ENCODE assay signal across 8 cellular contexts in the genomic region with DNA sequence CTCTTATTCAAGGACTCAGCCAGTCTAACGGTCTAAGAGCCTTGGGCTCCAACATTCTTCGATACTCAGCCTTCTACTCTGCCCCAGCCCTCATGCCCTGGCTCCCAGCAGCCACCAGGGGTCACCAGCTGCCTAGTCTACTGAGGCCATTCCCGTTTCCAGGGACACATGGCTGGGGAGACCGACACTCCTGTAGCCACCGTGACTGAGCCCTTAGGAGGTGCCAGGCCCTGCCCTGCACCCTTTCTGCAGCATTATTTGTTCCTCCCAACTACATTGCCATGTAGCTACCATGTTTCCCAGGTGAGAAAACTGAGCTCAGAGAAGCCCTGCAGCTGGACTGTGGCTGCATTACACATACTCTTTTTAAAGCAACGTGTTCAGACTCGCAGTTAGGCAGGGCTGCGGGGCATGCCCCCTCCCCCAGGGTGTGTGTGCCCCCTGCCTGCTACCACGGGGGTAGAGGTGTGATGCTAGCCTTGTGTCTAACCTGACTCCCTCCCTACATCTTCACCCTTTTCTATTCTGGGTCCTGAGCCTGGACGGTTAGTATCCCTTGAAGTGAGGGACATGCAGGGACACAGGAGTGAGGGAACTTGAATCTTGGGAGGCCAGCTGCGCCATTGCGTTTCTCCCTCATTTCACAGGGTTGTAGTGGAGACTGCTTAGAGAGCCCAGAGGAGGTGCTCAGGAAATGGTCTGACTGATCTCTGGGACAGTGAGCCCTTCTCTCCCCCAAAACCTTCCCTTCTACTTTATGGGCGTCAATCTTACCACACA. TPM values are rescaled to one million over a fixed set of nuclear protein-coding genes. Genes with fewer than 3 reads are reported as not detected.
DNase-seq lines count a peak whose midpoint lies in the region; ATAC-seq, FAIRE-seq and TF ChIP-seq lines count a peak whose summit lies in the region.

No MANE protein-coding gene starts in this region.

- H3K4me3 Mint-ChIP-seq in CD4-positive, alpha-beta memory T cell, result no peak overlapping the region
- no peak overlapping the region for H3K4me3 Mint-ChIP-seq in activated CD4-positive, alpha-beta memory T cell treated with anti-CD3 and anti-CD28 coated beads for 36 hours

- peaks cover 8 to 35% of the 10 kb centered on the region in 2 donors for H3K36me3 Mint-ChIP-seq in CD4-positive, alpha-beta memory T cell
- peaks cover 11% of the 10 kb centered on the region for H3K36me3 Mint-ChIP-seq in activated CD4-positive, alpha-beta memory T cell treated with anti-CD3 and anti-CD28 coated beads for 36 hours

- no peak for TF ChIP-seq POLR2A in H1 (IDR thresholded peaks at IDR 0.05; ENCODE audit: control extremely low read depth in 1 of 2, low read depth in 2 of 2, low read length in 2 of 2)
- no peak for TF ChIP-seq POLR2A in stomach (IDR thresholded peaks at IDR 0.05)

- no peaks in the 10 kb centered on the region for H3K9me3 ChIP-seq in CD4-positive, alpha-beta memory T cell (ENCODE audit: control insufficient read depth in 1 of 2, low read length in 2 of 2)
- H3K9me3 ChIP-seq in H1 (ENCODE audit: insufficient read depth in 2 of 2, low read depth in 1 of 2, low read length in 1 of 2) (no peaks in the 10 kb centered on the region), stomach (no peaks in the 10 kb centered on the region)

- no peaks in the 10 kb centered on the region for H3K27me3 ChIP-seq in CD4-positive, alpha-beta memory T cell (ENCODE audit: insufficient read depth, low read length)
- no peaks in the 10 kb centered on the region; a peak in 1 of 7 replicates for H3K27me3 ChIP-seq in H1 (replicated peaks in 1 of 4; ENCODE audit: control insufficient read depth in 3 of 4, extremely low read depth in 1 of 4, insufficient read depth in 3 of 4, low read length in 3 of 4)
- no peaks in the 10 kb centered on the region for H3K27me3 ChIP-seq in stomach

- H3K14ac ChIP-seq in H1 (ENCODE audit: insufficient read length), result no peak overlapping the region

- H2BK20ac ChIP-seq in H1 (ENCODE audit: low read length), result no peak overlapping the region

- H3K36me3 ChIP-seq in CD4-positive, alpha-beta memory T cell (ENCODE audit: insufficient read depth, low read length), result peaks cover 17% of the 10 kb centered on the region
- H3K36me3 ChIP-seq in H1 (ENCODE audit: control insufficient read depth in 2 of 4, insufficient read depth in 4 of 4, low read length in 3 of 4) (no peaks in the 10 kb centered on the region; a peak in 1 of 8 replicates), stomach (peaks cover 8 to 38% (median 17%) of the 10 kb centered on the region in 4 donors)

- peak; percentile 40 to 55 (median 44) for DNase-seq in CD4-positive, alpha-beta memory T cell
- DNase-seq in NCI-H510A treated with DMSO at 0.1 percent for 48 hours (lab: John Stamatoyannopoulos, UW), result peak; percentile 75
- peak; percentile 69 for DNase-seq in activated CD4-positive, alpha-beta memory T cell treated with anti-CD3 and anti-CD28 coated beads for 36 hours
- DNase-seq in H1 (ENCODE audit: low read depth in 1 of 2, low spot score in 2 of 2), result peak; percentile 58 to 90
- peak; percentile 91 for DNase-seq in mesenteric fat pad (ENCODE audit: low spot score)
- DNase-seq in stomach, result peak; percentile 85

- no peak overlapping the region for H3K23ac ChIP-seq in H1 (ENCODE audit: insufficient read length)

- no peaks in the 10 kb centered on the region for H3K27me3 Mint-ChIP-seq in CD4-positive, alpha-beta memory T cell
- no peaks in the 10 kb centered on the region for H3K27me3 Mint-ChIP-seq in activated CD4-positive, alpha-beta memory T cell treated with anti-CD3 and anti-CD28 coated beads for 36 hours

- H4K91ac ChIP-seq in H1 (replicated peaks; ENCODE audit: insufficient read length, low read length), result peak overlapping the region; percentile 12

- H4K5ac ChIP-seq in H1 (ENCODE audit: insufficient read length, low read depth, low read length), result no peak overlapping the region

- TF ChIP-seq EP300 in H1 (IDR thresholded peaks at IDR 0.05; ENCODE audit: borderline replicate concordance in 1 of 2, low read depth in 2 of 2, low read length in 2 of 2) (no peak), stomach (IDR thresholded peaks at IDR 0.05) (no peak)

- no peaks in the 10 kb centered on the region for H3K4me1 ChIP-seq in CD4-positive, alpha-beta memory T cell (ENCODE audit: insufficient read depth, low read length)
- H3K4me1 ChIP-seq in H1 (replicated peaks in 1 of 4; ENCODE audit: control insufficient read depth in 3 of 4, insufficient read depth in 4 of 4, low read length in 3 of 4), result peaks cover 0 to 5% (median 4%) of the 10 kb centered on the region in 4 experiments; a peak in 6 of 7 replicates
- peaks cover 15 to 54% (median 37%) of the 10 kb centered on the region in 4 donors for H3K4me1 ChIP-seq in stomach

- H4K20me1 ChIP-seq in H1 (replicated peaks in 1 of 2; ENCODE audit: control insufficient read depth in 1 of 2, insufficient read depth in 2 of 2, low read length in 2 of 2), result no peaks in the 10 kb centered on the region

- H4K8ac ChIP-seq in H1 (ENCODE audit: extremely low read depth, insufficient read depth, low read length), result no peak overlapping the region

- no peak overlapping the region for H3K27ac ChIP-seq in CD4-positive, alpha-beta memory T cell (ENCODE audit: low read depth, low read length)
- H3K27ac ChIP-seq in H1 (ENCODE audit: low read depth, low read length), result no peak overlapping the region
- H3K27ac ChIP-seq in stomach, result peak overlapping the region in 3 of 5 donors; percentile 3 to 80 (median 29)

- H3K79me2 ChIP-seq in H1 (ENCODE audit: control insufficient read depth in 1 of 2, insufficient read depth in 2 of 2, low read length in 2 of 2), result no peaks in the 10 kb centered on the region

- intact Hi-C loops in CD4-positive, alpha-beta memory T cell (cut with micrococcal nuclease), result loop anchor here (1.0 kb wide), 1 partner anchor 347 kb away; no protein-coding TSS in a partner anchor
- intact Hi-C loops in activated CD4-positive, alpha-beta memory T cell treated with anti-CD3 and anti-CD28 coated beads for 36 hours (cut with micrococcal nuclease), result loop anchor here (1.0 kb wide), 1 partner anchor 347 kb away; no protein-coding TSS in a partner anchor
- intact Hi-C loops in stomach (cut with DNase I; ENCODE audit: low total_unique reads), result loop anchor here (5.0 kb wide), 1 partner anchor 346 kb away; no protein-coding TSS in a partner anchor

- no peak overlapping the region for H3K4ac ChIP-seq in H1 (replicated peaks; ENCODE audit: insufficient read length, low read depth, low read length)

- CTCF ChIA-PET in CD4-positive, alpha-beta memory T cell (lab: Charles Lee; ENCODE audit: partially characterized antibody), result interaction anchor here (0.7 to 8.0 kb wide), 21 partner anchors 9 to 410 kb away, joined by 3 to 112 read pairs (median 5); no protein-coding TSS in a partner anchor
- CTCF ChIA-PET in activated CD4-positive, alpha-beta memory T cell treated with anti-CD3 and anti-CD28 coated beads for 36 hours (lab: Charles Lee), result interaction anchor here (0.6 to 7.7 kb wide), 25 partner anchors 9 to 458 kb away, joined by 3 to 138 read pairs (median 4); no protein-coding TSS in a partner anchor
- CTCF ChIA-PET in H1 (lab: Charles Lee; ENCODE audit: partially characterized antibody), result interaction anchor here (0.6 to 11.9 kb wide), 53 partner anchors 9 to 1420 kb away, joined by 3 to 258 read pairs (median 4); a partner anchor contains a TSS

- H2BK12ac ChIP-seq in H1 (ENCODE audit: low read depth, low read length), result no peak overlapping the region; the same call in 1 of the 2 replicates

- no peak overlapping the region for H2AFZ ChIP-seq in H1 (ENCODE audit: low read length)

- no peak overlapping the region; a peak in 1 of 4 replicates for H3K4me2 ChIP-seq in H1 (ENCODE audit: insufficient read depth in 1 of 2, low read depth in 2 of 2, low read length in 2 of 2)

- H3K56ac ChIP-seq in H1 (replicated peaks; ENCODE audit: insufficient read length, low read depth, low read length), result no peak overlapping the region

- TF ChIP-seq RAD21 in H1 (IDR thresholded peaks at IDR 0.05 in 1 of 2, conservative IDR thresholded peaks at IDR 0.05 in 1 of 2; ENCODE audit: low read depth in 2 of 2, low read length in 2 of 2), result peak; percentile 99

- H2BK15ac ChIP-seq in H1 (ENCODE audit: low read length), result 0 out of 2 replicates have a peak overlapping the region, but pooled peaks have one; percentile 6

- TF ChIP-seq CTCF in H1 (IDR thresholded peaks at IDR 0.05; ENCODE audit: control extremely low read depth in 1 of 3, insufficient read depth in 1 of 3, low read depth in 1 of 3, low read length in 3 of 3), result peak; percentile 94 to 99 (median 96)
- peak in 5 of 7 experiments; percentile 77 to 97 (median 93) for TF ChIP-seq CTCF in stomach (IDR thresholded peaks at IDR 0.05)

- no peaks in the 10 kb centered on the region; the same call in 1 of the 2 replicates for H3K79me1 ChIP-seq in H1 (ENCODE audit: low read depth, low read length)

- peak overlapping the region; percentile 17; the same call in 1 of the 2 replicates for H3K18ac ChIP-seq in H1 (ENCODE audit: extremely low read depth, low read length)

- peak; percentile 93 for FAIRE-seq in H1 (lab: Jason Lieb, UNC)

- ATAC-seq in HG02759 (IDR thresholded peaks at IDR 0.05; ENCODE audit: unreplicated experiment) (peak; percentile 56), GM18498 (IDR thresholded peaks at IDR 0.05; ENCODE audit: unreplicated experiment) (no peak)

- POLR2A ChIA-PET in CD4-positive, alpha-beta memory T cell (lab: Charles Lee; ENCODE audit: partially characterized antibody), result interaction anchor here (1.0 to 5.8 kb wide), 7 partner anchors 10 to 349 kb away, joined by 3 to 24 read pairs (median 6); a partner anchor contains a TSS
- POLR2A ChIA-PET in activated CD4-positive, alpha-beta memory T cell treated with anti-CD3 and anti-CD28 coated beads for 36 hours (lab: Charles Lee), result interaction anchor here (2.0 kb wide), 1 partner anchor 9 kb away, joined by 8 read pairs; no protein-coding TSS in a partner anchor
- POLR2A ChIA-PET in H1 (lab: Charles Lee; ENCODE audit: partially characterized antibody), result interaction anchor here (0.9 to 1.8 kb wide), 4 partner anchors 10 to 411 kb away, joined by 3 to 4 read pairs (median 3); no protein-coding TSS in a partner anchor

- no peak overlapping the region for H3K9ac ChIP-seq in H1 (replicated peaks in 1 of 4; ENCODE audit: extremely low read depth in 1 of 4, low read depth in 3 of 4, low read length in 3 of 4)

- H3K4me1 Mint-ChIP-seq in CD4-positive, alpha-beta memory T cell, result peaks cover 0 to 16% (median 6%) of the 10 kb centered on the region in 4 donors
- peaks cover 16% of the 10 kb centered on the region for H3K4me1 Mint-ChIP-seq in activated CD4-positive, alpha-beta memory T cell treated with anti-CD3 and anti-CD28 coated beads for 36 hours (ENCODE audit: low read depth)

- peak overlapping the region; percentile 3 to 79 (median 57) for H3K27ac Mint-ChIP-seq in CD4-positive, alpha-beta memory T cell
- H3K27ac Mint-ChIP-seq in activated CD4-positive, alpha-beta memory T cell treated with anti-CD3 and anti-CD28 coated beads for 36 hours, result peak overlapping the region; percentile 18

- H2BK120ac ChIP-seq in H1 (replicated peaks; ENCODE audit: low read depth, low read length), result no peak overlapping the region

- 0 out of 2 replicates have a peak overlapping the region, but pooled peaks have one; percentile 5 for H2BK5ac ChIP-seq in H1 (ENCODE audit: low read depth, low read length)

- 59% methylated on average over 13 of the region's 13 CpGs; no CpG with 5 or more reads in 1 of the 2 experiments for WGBS in H1 (ENCODE audit: extremely low coverage in 1 of 2, insufficient coverage in 1 of 2, insufficient read length in 1 of 2, insufficient replicate concordance in 2 of 2, low coverage in 1 of 2, low lambda C conversion rate in 2 of 2, missing lambda C conversion rate in 1 of 2), 2 experiments
- 33 to 57% (median 46%) methylated on average over 13 of the region's 13 CpGs for WGBS in stomach, 5 donors

- H3K4me3 ChIP-seq in CD4-positive, alpha-beta memory T cell (ENCODE audit: low read length in 2 of 2), result no peak overlapping the region
- H3K4me3 ChIP-seq in H1 (ENCODE audit: extremely low read depth in 1 of 4, insufficient read depth in 2 of 4, low read depth in 3 of 4, low read length in 4 of 4) (no peak overlapping the region), stomach (no peak overlapping the region)

- H3K9me3 Mint-ChIP-seq in CD4-positive, alpha-beta memory T cell, result no peaks in the 10 kb centered on the region
- no peaks in the 10 kb centered on the region for H3K9me3 Mint-ChIP-seq in activated CD4-positive, alpha-beta memory T cell treated with anti-CD3 and anti-CD28 coated beads for 36 hours

- H2AK5ac ChIP-seq in H1 (ENCODE audit: low read depth, low read length), result no peak overlapping the region

- no peaks in the 10 kb centered on the region for H3K23me2 ChIP-seq in H1 (ENCODE audit: low read depth, low read length)

RNA-seq across cellular contexts. Expression of a gene that starts 17.5 kb away (rescaled TPM):
- total RNA-seq in CD4-positive, alpha-beta memory T cell, result 100 to 1,000 TPM; 194 to 202 TPM
- polyA plus RNA-seq in CD4-positive, alpha-beta memory T cell, result 10 to 100 TPM; 13.2 to 24.1 TPM
- 10 to 100 TPM; 79.7 to 91.1 TPM for total RNA-seq in activated CD4-positive, alpha-beta memory T cell treated with anti-CD3 and anti-CD28 coated beads for 36 hours
- 11.0 and 11.7 TPM in 2 replicates for total RNA-seq in H1 (2021; fragmentation: NEBNext Ultra II Directional; extraction: Animal tissue kit (Norgen Biotek cat#: 25700))
- 18.5 and 23.4 TPM in 2 replicates for polyA plus RNA-seq in H1 (2011; rRNA removed)
- 26.6 TPM for polyA plus RNA-seq in H1 (2011; cell fraction: cytosol; rRNA removed)
- 154 TPM for polyA plus RNA-seq in H1 (2011; cell fraction: nucleus; rRNA removed)
- polyA plus RNA-seq in H1 (2012, experiment 1 of 2), result 11.4 to 21.9 TPM (median 16.3 TPM) in 4 replicates
- 6.5 TPM for polyA plus RNA-seq in H1 (2012, experiment 2 of 2)
- polyA plus RNA-seq in H1 (2013, experiment 1 of 2), result 7.1 TPM
- polyA plus RNA-seq in H1 (2013, experiment 2 of 2), result 6.3 TPM
- 15.4 and 15.5 TPM in 2 replicates for polyA minus RNA-seq in H1 (2011; rRNA and poly(A)+ RNA removed)
- 7.7 TPM for polyA minus RNA-seq in H1 (2011; cell fraction: cytosol; rRNA and poly(A)+ RNA removed)
- 34.3 TPM for polyA minus RNA-seq in H1 (2011; cell fraction: nucleus; rRNA and poly(A)+ RNA removed)
- 29.5 TPM for total RNA-seq in mesenteric fat pad
- total RNA-seq in stomach, result 100 to 1,000 TPM in 1 of 5 donors, 10 to 100 TPM in 4; 13.0 to 266 (median 40.3) TPM
- polyA plus RNA-seq in stomach, result 10 to 100 TPM; 15.4 to 67.0 (median 30.4) TPM

RNA-seq across cellular contexts. Expression of a gene that starts 37.9 kb away (rescaled TPM):
- total RNA-seq in CD4-positive, alpha-beta memory T cell, result 10 to 100 TPM; 23.0 to 23.5 TPM
- 10 to 100 TPM; 24.9 to 27.0 TPM for polyA plus RNA-seq in CD4-positive, alpha-beta memory T cell
- 10 to 100 TPM; 14.8 to 16.8 TPM for total RNA-seq in activated CD4-positive, alpha-beta memory T cell treated with anti-CD3 and anti-CD28 coated beads for 36 hours
- 23.7 and 25.3 TPM in 2 replicates for total RNA-seq in H1 (2021; fragmentation: NEBNext Ultra II Directional; extraction: Animal tissue kit (Norgen Biotek cat#: 25700))
- polyA plus RNA-seq in H1 (2011; rRNA removed) (35.7 and 57.1 TPM in 2 replicates), stomach (100 to 1,000 TPM; 310 to 950 (median 759) TPM)
- 41.5 TPM for polyA plus RNA-seq in H1 (2011; cell fraction: cytosol; rRNA removed)
- 74.6 TPM for polyA plus RNA-seq in H1 (2011; cell fraction: nucleus; rRNA removed)
- polyA plus RNA-seq in H1 (2012, experiment 1 of 2), result 26.5 to 39.2 TPM (median 33.0 TPM) in 4 replicates
- polyA plus RNA-seq in H1 (2012, experiment 2 of 2), result 26.5 TPM
- polyA plus RNA-seq in H1 (2013, experiment 1 of 2), result 16.4 TPM
- 14.7 TPM for polyA plus RNA-seq in H1 (2013, experiment 2 of 2)
- polyA minus RNA-seq in H1 (2011; rRNA and poly(A)+ RNA removed), result 31.9 and 36.2 TPM in 2 replicates
- 19.2 TPM for polyA minus RNA-seq in H1 (2011; cell fraction: cytosol; rRNA and poly(A)+ RNA removed)
- polyA minus RNA-seq in H1 (2011; cell fraction: nucleus; rRNA and poly(A)+ RNA removed), result 19.1 TPM
- total RNA-seq in mesenteric fat pad (9.0 TPM), stomach (100 to 1,000 TPM; 125 to 895 (median 321) TPM)

Comparison
In these comparisons a context has a peak if more than half of its experiments do, and no peak if none do; other contexts are left out.
1. H3K27ac ChIP-seq: peak in stomach (3 of 5); none in CD4-positive, alpha-beta memory T cell (single experiment) and H1 (single experiment).
2. Peak in every context shown above with its lines, with median percentiles within 50 percentile points of each other: DNase-seq.